In the genomic region with DNA sequence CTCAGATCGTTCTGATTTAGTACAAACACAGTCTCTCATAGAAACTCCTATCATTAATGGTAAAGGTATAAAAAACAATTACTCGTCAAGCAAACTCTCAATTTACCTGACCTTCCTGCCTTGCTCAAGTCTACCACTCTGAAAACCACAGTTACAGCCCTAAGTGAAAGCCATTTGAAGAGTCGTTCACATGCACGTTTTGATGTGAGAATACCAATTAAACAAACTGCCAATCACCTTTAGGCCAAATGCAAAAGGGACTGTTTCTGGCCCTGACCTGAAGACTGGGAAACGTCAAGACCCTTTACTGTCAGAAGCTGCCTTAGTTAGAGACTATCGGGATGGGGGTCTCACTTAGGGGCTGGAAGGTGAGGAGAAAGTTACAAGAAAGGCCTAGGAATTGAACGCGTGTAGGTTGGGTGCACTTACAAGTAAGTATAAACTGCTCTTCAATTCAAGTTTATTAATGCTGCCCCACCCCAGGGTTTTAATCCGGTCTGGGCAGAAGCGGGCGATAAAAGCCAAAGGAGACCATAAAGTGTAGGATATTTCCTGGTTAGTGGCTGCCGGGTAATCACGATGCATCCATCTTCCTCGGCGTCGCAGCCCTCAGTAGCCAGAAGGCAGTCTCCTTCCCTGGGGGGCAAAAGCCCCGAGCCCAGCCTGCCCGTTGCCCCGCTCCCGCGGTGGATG, we compare ENCODE assay signal across 7 cellular contexts. TPM values are rescaled to one million over a fixed set of nuclear protein-coding genes. Genes with fewer than 3 reads are reported as not detected.
DNase-seq lines count a peak whose midpoint lies in the region; ATAC-seq lines count a peak whose summit lies in the region.

No MANE protein-coding gene starts in this region.

- H3K4me1 Mint-ChIP-seq in activated T-cell treated with anti-CD3 and anti-CD28 coated beads, Interleukin-2, amount 50 U/mL, for 24 hours (ENCODE audit: low read depth) = peaks cover 47% of the 10 kb centered on the region

- in situ Hi-C loops in G401 (cut with HindIII; ENCODE audit: low sequenced_read_pairs) = no loop called here

- no peaks in the 10 kb centered on the region for H3K27me3 Mint-ChIP-seq in activated T-cell treated with anti-CD3 and anti-CD28 coated beads, Interleukin-2, amount 50 U/mL, for 24 hours

- H3K36me3 Mint-ChIP-seq in activated T-cell treated with anti-CD3 and anti-CD28 coated beads, Interleukin-2, amount 50 U/mL, for 24 hours (ENCODE audit: low read depth) = peaks cover 33% of the 10 kb centered on the region

- H3K27ac Mint-ChIP-seq in activated T-cell treated with anti-CD3 and anti-CD28 coated beads, Interleukin-2, amount 50 U/mL, for 24 hours = peak overlapping the region; percentile 96

- no peak for DNase-seq in activated T-cell treated with anti-CD3 and anti-CD28 coated beads, Interleukin-2, amount 50 U/mL, for 24 hours
- peak; percentile 12 for DNase-seq in germinal center (ENCODE audit: low spot score)
- peak; percentile 24 for DNase-seq in renal cortical epithelial cell (ENCODE audit: low read depth)
- no peak for DNase-seq in COLO829 (ENCODE audit: low spot score)
- DNase-seq in G401 (ENCODE audit: low spot score) = no peak

- H3K4me3 Mint-ChIP-seq in activated T-cell treated with anti-CD3 and anti-CD28 coated beads, Interleukin-2, amount 50 U/mL, for 24 hours = peak overlapping the region; percentile 92

- ATAC-seq in GM19023 (IDR thresholded peaks at IDR 0.05; ENCODE audit: unreplicated experiment) (peak; percentile 19), HG03342 (IDR thresholded peaks at IDR 0.05; ENCODE audit: unreplicated experiment) (peak; percentile 7)

- H3K9me3 Mint-ChIP-seq in activated T-cell treated with anti-CD3 and anti-CD28 coated beads, Interleukin-2, amount 50 U/mL, for 24 hours = no peaks in the 10 kb centered on the region

RNA-seq across cellular contexts. Expression of gene TM9SF3, which starts 0.9 kb away (rescaled TPM):
- total RNA-seq in renal cortical epithelial cell = 164 and 169 TPM in 2 replicates
- 39.3 and 64.1 TPM in 2 replicates for total RNA-seq in G401 (2014; rRNA removed; shearing (Covaris generic))

Comparison
In these comparisons a context has a peak if more than half of its experiments do, and no peak if none do; other contexts are left out.
1. DNase-seq: peak in germinal center (single experiment) and renal cortical epithelial cell (single experiment); none in activated T-cell treated with anti-CD3 and anti-CD28 coated beads, Interleukin-2, amount 50 U/mL, for 24 hours (single experiment), COLO829 (single experiment) and G401 (single experiment).